In the genomic region with DNA sequence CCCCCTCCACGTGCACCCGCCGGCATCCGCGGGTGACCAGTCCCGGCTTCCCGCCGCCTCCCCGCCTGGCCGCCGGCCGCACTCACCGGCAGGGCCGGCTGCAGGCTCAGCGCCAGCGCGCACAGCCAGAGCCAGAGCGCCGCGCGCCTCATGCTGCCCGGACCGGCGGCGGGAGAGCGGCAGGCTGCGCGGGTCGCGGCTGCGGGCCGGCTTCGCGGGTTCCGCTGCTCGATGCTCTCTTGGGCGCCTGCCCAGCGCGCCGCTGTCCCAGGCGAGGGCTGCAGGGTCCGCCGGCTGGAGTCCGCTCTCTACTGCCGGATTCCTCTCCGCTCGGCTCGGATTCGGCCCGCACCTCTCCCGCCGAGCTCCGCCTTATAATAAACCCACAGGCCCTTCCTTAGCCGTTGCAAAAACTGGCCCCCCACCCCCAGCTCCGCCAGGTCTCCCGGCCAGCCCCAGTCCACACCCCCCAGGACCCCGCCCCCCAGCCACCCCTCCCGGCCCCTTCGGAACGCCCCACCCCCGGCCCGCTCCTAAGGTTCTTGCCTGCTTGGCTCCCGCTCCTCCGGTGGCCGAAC, we compare ENCODE assay signal across 8 cellular contexts.
DNase-seq lines count a peak whose midpoint lies in the region; ATAC-seq and TF ChIP-seq lines count a peak whose summit lies in the region.

A gene with protein sequence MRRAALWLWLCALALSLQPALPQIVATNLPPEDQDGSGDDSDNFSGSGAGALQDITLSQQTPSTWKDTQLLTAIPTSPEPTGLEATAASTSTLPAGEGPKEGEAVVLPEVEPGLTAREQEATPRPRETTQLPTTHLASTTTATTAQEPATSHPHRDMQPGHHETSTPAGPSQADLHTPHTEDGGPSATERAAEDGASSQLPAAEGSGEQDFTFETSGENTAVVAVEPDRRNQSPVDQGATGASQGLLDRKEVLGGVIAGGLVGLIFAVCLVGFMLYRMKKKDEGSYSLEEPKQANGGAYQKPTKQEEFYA (minus strand): TSS at position 415 of the 578 bp plus-strand sequence. CDS start 263 bp downstream, at position 152.

- H3K27ac ChIP-seq in muscle layer of colon (ENCODE audit: low read depth, low read length), result no peak within 1 kb of the TSS

- ATAC-seq in GM18505 (IDR thresholded peaks at IDR 0.05; ENCODE audit: unreplicated experiment) (peak; percentile 1), HG03521 (IDR thresholded peaks at IDR 0.05; ENCODE audit: unreplicated experiment) (peak; percentile 10), SK-N-SH treated with all-trans-retinoic acid at 6 μM for 48 hours (peak; percentile 42)

- H3K9me3 ChIP-seq in muscle layer of colon (ENCODE audit: low read length), result no peaks in the 10 kb centered on the region

- H3K27me3 ChIP-seq in muscle layer of colon (ENCODE audit: control insufficient read depth in 1 of 2, insufficient read depth in 2 of 2, low read length in 2 of 2), result peaks cover 0 to 7% of the 10 kb centered on the region in 2 donors

- H3K4me1 ChIP-seq in muscle layer of colon (ENCODE audit: insufficient read depth, low read length), result no peaks in the 10 kb centered on the region

- H3K4me3 ChIP-seq in muscle layer of colon (ENCODE audit: low read depth in 1 of 2, low read length in 2 of 2), result peak within 1 kb of the TSS; percentile 60 to 81

- no peaks in the 10 kb centered on the region for H3K36me3 ChIP-seq in muscle layer of colon (ENCODE audit: insufficient read depth, low read length)

- no peak within 1 kb of the TSS for H3K9ac ChIP-seq in muscle layer of colon (ENCODE audit: low read length)

- peak; percentile 79 for DNase-seq in AG08396 (ENCODE audit: low spot score)
- DNase-seq in erythroblast (lab: John Stamatoyannopoulos, UW), result peak; percentile 24 to 39
- DNase-seq in globus pallidus (ENCODE audit: low spot score), result no peak
- no peak for DNase-seq in activated effector memory CD4-positive, alpha-beta T cell treated with Interleukin-2 at 50 U/mL for 16 hours

- no peak for TF ChIP-seq POLR2A in GM18505 (IDR thresholded peaks at IDR 0.05; ENCODE audit: borderline replicate concordance, extremely low read depth, insufficient read depth, insufficient read length)
- no peak for TF ChIP-seq POLR2A in erythroblast (IDR thresholded peaks at IDR 0.05; ENCODE audit: low read length)

TF ChIP-seq in SK-N-SH treated with all-trans-retinoic acid at 6 μM for 48 hours, 23 proteins besides CTCF, POLR2A, EP300 and RAD21:
- TF ChIP-seq, protein P1, sequence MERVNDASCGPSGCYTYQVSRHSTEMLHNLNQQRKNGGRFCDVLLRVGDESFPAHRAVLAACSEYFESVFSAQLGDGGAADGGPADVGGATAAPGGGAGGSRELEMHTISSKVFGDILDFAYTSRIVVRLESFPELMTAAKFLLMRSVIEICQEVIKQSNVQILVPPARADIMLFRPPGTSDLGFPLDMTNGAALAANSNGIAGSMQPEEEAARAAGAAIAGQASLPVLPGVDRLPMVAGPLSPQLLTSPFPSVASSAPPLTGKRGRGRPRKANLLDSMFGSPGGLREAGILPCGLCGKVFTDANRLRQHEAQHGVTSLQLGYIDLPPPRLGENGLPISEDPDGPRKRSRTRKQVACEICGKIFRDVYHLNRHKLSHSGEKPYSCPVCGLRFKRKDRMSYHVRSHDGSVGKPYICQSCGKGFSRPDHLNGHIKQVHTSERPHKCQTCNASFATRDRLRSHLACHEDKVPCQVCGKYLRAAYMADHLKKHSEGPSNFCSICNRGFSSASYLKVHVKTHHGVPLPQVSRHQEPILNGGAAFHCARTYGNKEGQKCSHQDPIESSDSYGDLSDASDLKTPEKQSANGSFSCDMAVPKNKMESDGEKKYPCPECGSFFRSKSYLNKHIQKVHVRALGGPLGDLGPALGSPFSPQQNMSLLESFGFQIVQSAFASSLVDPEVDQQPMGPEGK (CRISPR knock-in tag; IDR thresholded peaks at IDR 0.05; ENCODE audit: borderline replicate concordance), result no peak
- TF ChIP-seq PPARA (CRISPR knock-in tag; IDR thresholded peaks at IDR 0.05; ENCODE audit: borderline replicate concordance), result no peak
- TF ChIP-seq ZNF565 (CRISPR knock-in tag; conservative IDR thresholded peaks at IDR 0.05; ENCODE audit: low read depth), result no peak
- no peak for TF ChIP-seq ZNF8 (CRISPR knock-in tag; IDR thresholded peaks at IDR 0.05)
- no peak for TF ChIP-seq ZC3H10 (CRISPR knock-in tag; IDR thresholded peaks at IDR 0.05)
- no peak for TF ChIP-seq ISL1 (CRISPR knock-in tag; IDR thresholded peaks at IDR 0.05)
- TF ChIP-seq GLIS3 (CRISPR knock-in tag; IDR thresholded peaks at IDR 0.05), result no peak
TF ChIP-seq in SK-N-SH treated with all-trans-retinoic acid at 6 μM for 48 hours: peak in this region for 0.

Comparison
In these comparisons a context has a peak if more than half of its experiments do, and no peak if none do; other contexts are left out.
1. DNase-seq: peak in AG08396 (single experiment) and erythroblast (2 of 2); none in globus pallidus (single experiment) and activated effector memory CD4-positive, alpha-beta T cell treated with Interleukin-2 at 50 U/mL for 16 hours (single experiment).
2. Peak in every context shown above with its lines, with median percentiles within 50 percentile points of each other: ATAC-seq.